Comparison of ENCODE assay signal across 1 cellular context in genomic region chr17:55420067-55420775, GRCh38.
A peak's percentile ranks its signal among the peaks of the same experiment; 100 is the strongest.
TF ChIP-seq lines count a peak whose summit lies in the region.

No MANE protein-coding gene starts in this region.

TF ChIP-seq in GM12878, 131 proteins besides CTCF, POLR2A, EP300 and RAD21 (continued from another document and continues in another):
- peak; percentile 36; the same call in 1 of the 2 replicates for TF ChIP-seq IRF4 (IDR thresholded peaks at IDR 0.05; ENCODE audit: low read depth, low read length)
- TF ChIP-seq ATF3 (IDR thresholded peaks at IDR 0.05; ENCODE audit: borderline replicate concordance, extremely low read depth, low read depth, low read length): no peak
- no peak for TF ChIP-seq HDGF (IDR thresholded peaks at IDR 0.05)
- no peak for TF ChIP-seq BCL11A (IDR thresholded peaks at IDR 0.05; ENCODE audit: low read depth, low read length)
- peak; percentile 53; the same call in 1 of the 3 replicates for TF ChIP-seq POU2F2 (IDR thresholded peaks at IDR 0.05; ENCODE audit: borderline replicate concordance, low read depth, low read length)
- peak; percentile 36; the same call in 1 of the 2 replicates for TF ChIP-seq YY1 (IDR thresholded peaks at IDR 0.05; ENCODE audit: low read depth, low read length)
- TF ChIP-seq RELB (IDR thresholded peaks at IDR 0.05; ENCODE audit: low read depth): peak; percentile 50; the same call in 1 of the 2 replicates
- no peak for TF ChIP-seq SMARCA5 (IDR thresholded peaks at IDR 0.05)
- TF ChIP-seq MEF2B (IDR thresholded peaks at IDR 0.05; ENCODE audit: partially characterized antibody, poor library complexity, severe bottlenecking): no peak
- TF ChIP-seq FOXM1 (IDR thresholded peaks at IDR 0.05; ENCODE audit: low read depth, low read length): no peak
- TF ChIP-seq SMC3 (IDR thresholded peaks at IDR 0.05; ENCODE audit: borderline replicate concordance, low read length): no peak
- TF ChIP-seq TAF1 (IDR thresholded peaks at IDR 0.05; ENCODE audit: borderline replicate concordance, low read depth, low read length): peak; percentile 42; the same call in 1 of the 2 replicates
- no peak for TF ChIP-seq TCF12 (IDR thresholded peaks at IDR 0.05; ENCODE audit: low read depth, low read length)
- no peak for TF ChIP-seq ZNF384 (IDR thresholded peaks at IDR 0.05; ENCODE audit: borderline replicate concordance, low read depth, low read length)
- TF ChIP-seq HDAC6 (IDR thresholded peaks at IDR 0.05; ENCODE audit: unreplicated experiment): peak; percentile 24
- 0 out of 2 replicates have a peak, but pooled peaks have one; percentile 24 for TF ChIP-seq EED (IDR thresholded peaks at IDR 0.05; ENCODE audit: low read depth)
- peak; percentile 70; the same call in 1 of the 2 replicates for TF ChIP-seq ZBED1 (IDR thresholded peaks at IDR 0.05; ENCODE audit: borderline replicate concordance)
- no peak for TF ChIP-seq SUPT20H (IDR thresholded peaks at IDR 0.05; ENCODE audit: borderline replicate concordance, control insufficient read depth, low read depth, low read length)
- peak; percentile 64; the same call in 1 of the 2 replicates for TF ChIP-seq ATF7 (IDR thresholded peaks at IDR 0.05; ENCODE audit: low read depth)
- peak; percentile 88 for TF ChIP-seq RUNX3 (IDR thresholded peaks at IDR 0.05; ENCODE audit: low read length)
- TF ChIP-seq ETV6 (conservative IDR thresholded peaks at IDR 0.05 in 1 of 2, IDR thresholded peaks at IDR 0.05 in 1 of 2; ENCODE audit: borderline replicate concordance in 1 of 2, low read depth in 1 of 2): no peak
- no peak for TF ChIP-seq RAD51 (IDR thresholded peaks at IDR 0.05)
- TF ChIP-seq DPF2 (IDR thresholded peaks at IDR 0.05): peak; percentile 10; the same call in 1 of the 2 replicates
- no peak for TF ChIP-seq SREBF2 (IDR thresholded peaks at IDR 0.05; ENCODE audit: low read length)
- TF ChIP-seq HCFC1 (IDR thresholded peaks at IDR 0.05; ENCODE audit: low read length): no peak
- peak; percentile 94 for TF ChIP-seq SPI1 (IDR thresholded peaks at IDR 0.05; ENCODE audit: borderline replicate concordance, insufficient read depth, low read depth, low read length)
- TF ChIP-seq, protein P1, sequence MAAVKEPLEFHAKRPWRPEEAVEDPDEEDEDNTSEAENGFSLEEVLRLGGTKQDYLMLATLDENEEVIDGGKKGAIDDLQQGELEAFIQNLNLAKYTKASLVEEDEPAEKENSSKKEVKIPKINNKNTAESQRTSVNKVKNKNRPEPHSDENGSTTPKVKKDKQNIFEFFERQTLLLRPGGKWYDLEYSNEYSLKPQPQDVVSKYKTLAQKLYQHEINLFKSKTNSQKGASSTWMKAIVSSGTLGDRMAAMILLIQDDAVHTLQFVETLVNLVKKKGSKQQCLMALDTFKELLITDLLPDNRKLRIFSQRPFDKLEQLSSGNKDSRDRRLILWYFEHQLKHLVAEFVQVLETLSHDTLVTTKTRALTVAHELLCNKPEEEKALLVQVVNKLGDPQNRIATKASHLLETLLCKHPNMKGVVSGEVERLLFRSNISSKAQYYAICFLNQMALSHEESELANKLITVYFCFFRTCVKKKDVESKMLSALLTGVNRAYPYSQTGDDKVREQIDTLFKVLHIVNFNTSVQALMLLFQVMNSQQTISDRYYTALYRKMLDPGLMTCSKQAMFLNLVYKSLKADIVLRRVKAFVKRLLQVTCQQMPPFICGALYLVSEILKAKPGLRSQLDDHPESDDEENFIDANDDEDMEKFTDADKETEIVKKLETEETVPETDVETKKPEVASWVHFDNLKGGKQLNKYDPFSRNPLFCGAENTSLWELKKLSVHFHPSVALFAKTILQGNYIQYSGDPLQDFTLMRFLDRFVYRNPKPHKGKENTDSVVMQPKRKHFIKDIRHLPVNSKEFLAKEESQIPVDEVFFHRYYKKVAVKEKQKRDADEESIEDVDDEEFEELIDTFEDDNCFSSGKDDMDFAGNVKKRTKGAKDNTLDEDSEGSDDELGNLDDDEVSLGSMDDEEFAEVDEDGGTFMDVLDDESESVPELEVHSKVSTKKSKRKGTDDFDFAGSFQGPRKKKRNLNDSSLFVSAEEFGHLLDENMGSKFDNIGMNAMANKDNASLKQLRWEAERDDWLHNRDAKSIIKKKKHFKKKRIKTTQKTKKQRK (IDR thresholded peaks at IDR 0.05; ENCODE audit: low read depth, low read length): no peak
- no peak for TF ChIP-seq ZNF274 (IDR thresholded peaks at IDR 0.05; ENCODE audit: insufficient read depth, insufficient read length)
- 0 out of 2 replicates have a peak, but pooled peaks have one; percentile 19 for TF ChIP-seq GABPA (IDR thresholded peaks at IDR 0.05; ENCODE audit: low read depth)
- no peak for TF ChIP-seq CBX5 (IDR thresholded peaks at IDR 0.05; ENCODE audit: low read depth)
- no peak for TF ChIP-seq E2F8 (IDR thresholded peaks at IDR 0.05; ENCODE audit: low read depth, partially characterized antibody)
- peak; percentile 66; the same call in 1 of the 2 replicates for TF ChIP-seq NFIC (IDR thresholded peaks at IDR 0.05; ENCODE audit: low read depth, low read length)
- TF ChIP-seq, protein P2, sequence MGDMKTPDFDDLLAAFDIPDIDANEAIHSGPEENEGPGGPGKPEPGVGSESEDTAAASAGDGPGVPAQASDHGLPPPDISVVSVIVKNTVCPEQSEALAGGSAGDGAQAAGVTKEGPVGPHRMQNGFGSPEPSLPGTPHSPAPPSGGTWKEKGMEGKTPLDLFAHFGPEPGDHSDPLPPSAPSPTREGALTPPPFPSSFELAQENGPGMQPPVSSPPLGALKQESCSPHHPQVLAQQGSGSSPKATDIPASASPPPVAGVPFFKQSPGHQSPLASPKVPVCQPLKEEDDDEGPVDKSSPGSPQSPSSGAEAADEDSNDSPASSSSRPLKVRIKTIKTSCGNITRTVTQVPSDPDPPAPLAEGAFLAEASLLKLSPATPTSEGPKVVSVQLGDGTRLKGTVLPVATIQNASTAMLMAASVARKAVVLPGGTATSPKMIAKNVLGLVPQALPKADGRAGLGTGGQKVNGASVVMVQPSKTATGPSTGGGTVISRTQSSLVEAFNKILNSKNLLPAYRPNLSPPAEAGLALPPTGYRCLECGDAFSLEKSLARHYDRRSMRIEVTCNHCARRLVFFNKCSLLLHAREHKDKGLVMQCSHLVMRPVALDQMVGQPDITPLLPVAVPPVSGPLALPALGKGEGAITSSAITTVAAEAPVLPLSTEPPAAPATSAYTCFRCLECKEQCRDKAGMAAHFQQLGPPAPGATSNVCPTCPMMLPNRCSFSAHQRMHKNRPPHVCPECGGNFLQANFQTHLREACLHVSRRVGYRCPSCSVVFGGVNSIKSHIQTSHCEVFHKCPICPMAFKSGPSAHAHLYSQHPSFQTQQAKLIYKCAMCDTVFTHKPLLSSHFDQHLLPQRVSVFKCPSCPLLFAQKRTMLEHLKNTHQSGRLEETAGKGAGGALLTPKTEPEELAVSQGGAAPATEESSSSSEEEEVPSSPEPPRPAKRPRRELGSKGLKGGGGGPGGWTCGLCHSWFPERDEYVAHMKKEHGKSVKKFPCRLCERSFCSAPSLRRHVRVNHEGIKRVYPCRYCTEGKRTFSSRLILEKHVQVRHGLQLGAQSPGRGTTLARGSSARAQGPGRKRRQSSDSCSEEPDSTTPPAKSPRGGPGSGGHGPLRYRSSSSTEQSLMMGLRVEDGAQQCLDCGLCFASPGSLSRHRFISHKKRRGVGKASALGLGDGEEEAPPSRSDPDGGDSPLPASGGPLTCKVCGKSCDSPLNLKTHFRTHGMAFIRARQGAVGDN (IDR thresholded peaks at IDR 0.05): peak; percentile 53; the same call in 1 of the 2 replicates
- TF ChIP-seq FOS (IDR thresholded peaks at IDR 0.05; ENCODE audit: borderline replicate concordance, extremely low read depth, insufficient read length): no peak
- TF ChIP-seq, protein P3, sequence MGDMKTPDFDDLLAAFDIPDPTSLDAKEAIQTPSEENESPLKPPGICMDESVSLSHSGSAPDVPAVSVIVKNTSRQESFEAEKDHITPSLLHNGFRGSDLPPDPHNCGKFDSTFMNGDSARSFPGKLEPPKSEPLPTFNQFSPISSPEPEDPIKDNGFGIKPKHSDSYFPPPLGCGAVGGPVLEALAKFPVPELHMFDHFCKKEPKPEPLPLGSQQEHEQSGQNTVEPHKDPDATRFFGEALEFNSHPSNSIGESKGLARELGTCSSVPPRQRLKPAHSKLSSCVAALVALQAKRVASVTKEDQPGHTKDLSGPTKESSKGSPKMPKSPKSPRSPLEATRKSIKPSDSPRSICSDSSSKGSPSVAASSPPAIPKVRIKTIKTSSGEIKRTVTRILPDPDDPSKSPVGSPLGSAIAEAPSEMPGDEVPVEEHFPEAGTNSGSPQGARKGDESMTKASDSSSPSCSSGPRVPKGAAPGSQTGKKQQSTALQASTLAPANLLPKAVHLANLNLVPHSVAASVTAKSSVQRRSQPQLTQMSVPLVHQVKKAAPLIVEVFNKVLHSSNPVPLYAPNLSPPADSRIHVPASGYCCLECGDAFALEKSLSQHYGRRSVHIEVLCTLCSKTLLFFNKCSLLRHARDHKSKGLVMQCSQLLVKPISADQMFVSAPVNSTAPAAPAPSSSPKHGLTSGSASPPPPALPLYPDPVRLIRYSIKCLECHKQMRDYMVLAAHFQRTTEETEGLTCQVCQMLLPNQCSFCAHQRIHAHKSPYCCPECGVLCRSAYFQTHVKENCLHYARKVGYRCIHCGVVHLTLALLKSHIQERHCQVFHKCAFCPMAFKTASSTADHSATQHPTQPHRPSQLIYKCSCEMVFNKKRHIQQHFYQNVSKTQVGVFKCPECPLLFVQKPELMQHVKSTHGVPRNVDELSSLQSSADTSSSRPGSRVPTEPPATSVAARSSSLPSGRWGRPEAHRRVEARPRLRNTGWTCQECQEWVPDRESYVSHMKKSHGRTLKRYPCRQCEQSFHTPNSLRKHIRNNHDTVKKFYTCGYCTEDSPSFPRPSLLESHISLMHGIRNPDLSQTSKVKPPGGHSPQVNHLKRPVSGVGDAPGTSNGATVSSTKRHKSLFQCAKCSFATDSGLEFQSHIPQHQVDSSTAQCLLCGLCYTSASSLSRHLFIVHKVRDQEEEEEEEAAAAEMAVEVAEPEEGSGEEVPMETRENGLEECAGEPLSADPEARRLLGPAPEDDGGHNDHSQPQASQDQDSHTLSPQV (IDR thresholded peaks at IDR 0.05): no peak
- TF ChIP-seq ZNF622 (IDR thresholded peaks at IDR 0.05): no peak
- no peak for TF ChIP-seq JUND (IDR thresholded peaks at IDR 0.05; ENCODE audit: low read depth, low read length)
- no peak; the same call in 1 of the 2 replicates for TF ChIP-seq SMAD5 (IDR thresholded peaks at IDR 0.05; ENCODE audit: low read depth)
- TF ChIP-seq MTA2 (IDR thresholded peaks at IDR 0.05; ENCODE audit: low read depth): no peak
- TF ChIP-seq BHLHE40 (IDR thresholded peaks at IDR 0.05; ENCODE audit: borderline replicate concordance in 1 of 2, low read depth in 2 of 2, low read length in 1 of 2): peak in 1 of 2 experiments; percentile 34; a peak in 1 of 4 replicates
- peak; percentile 9; the same call in 1 of the 2 replicates for TF ChIP-seq PAX5 (IDR thresholded peaks at IDR 0.05; ENCODE audit: borderline replicate concordance, low read depth, low read length)
- TF ChIP-seq E4F1 (IDR thresholded peaks at IDR 0.05; ENCODE audit: borderline replicate concordance, partially characterized antibody): no peak
- no peak; the same call in 1 of the 2 replicates for TF ChIP-seq TCF7 (IDR thresholded peaks at IDR 0.05; ENCODE audit: borderline replicate concordance)
- no peak for TF ChIP-seq ZNF207 (IDR thresholded peaks at IDR 0.05; ENCODE audit: borderline replicate concordance)
